ENCODE assay signal across 1 cellular context in the genomic region with DNA sequence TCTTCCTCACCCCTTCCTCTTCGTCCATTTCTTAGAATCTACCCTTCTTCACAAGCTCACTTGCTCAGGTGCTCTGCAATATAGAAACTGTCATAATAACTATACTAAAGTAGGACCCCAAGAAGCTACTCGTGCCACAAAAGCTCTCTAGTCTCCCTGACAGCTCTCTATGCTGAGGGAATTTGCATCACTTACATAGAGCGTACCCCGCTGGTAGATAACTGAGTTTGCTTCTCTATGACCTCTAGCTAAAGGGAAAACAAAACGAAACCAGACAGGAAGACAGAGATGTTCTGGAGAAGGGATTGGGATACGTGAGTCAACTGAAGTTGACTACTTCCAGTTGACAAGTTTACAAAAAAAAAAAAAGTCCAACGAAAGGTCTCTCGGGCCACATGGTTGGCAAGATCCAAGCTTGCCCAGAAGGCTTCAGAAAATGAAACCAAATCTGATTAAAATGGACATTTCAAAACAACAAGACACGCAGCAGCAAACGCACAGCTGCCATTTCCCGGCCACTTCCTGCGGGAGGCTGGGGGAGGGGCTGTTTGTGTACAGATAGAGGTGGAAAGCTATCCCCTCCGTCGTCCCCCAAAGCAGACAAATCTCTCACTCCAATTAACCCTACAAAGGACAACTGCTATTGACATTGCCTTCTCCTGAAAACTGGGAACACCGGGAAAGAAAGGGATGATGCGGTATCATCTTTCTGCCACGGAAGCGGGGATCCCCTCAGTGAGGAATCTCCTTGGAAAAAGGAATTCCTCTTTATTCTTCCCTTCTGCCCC.
TF ChIP-seq lines count a peak whose summit lies in the region.

No MANE protein-coding gene starts in this region.

TF ChIP-seq in HepG2, 621 proteins besides CTCF, POLR2A, EP300 and RAD21 (continues in another document):
- TF ChIP-seq MTA1 (CRISPR knock-in tag; IDR thresholded peaks at IDR 0.05; ENCODE audit: borderline replicate concordance) (no peak), KMT2B (CRISPR knock-in tag; IDR thresholded peaks at IDR 0.05) (no peak), PHF8 (CRISPR knock-in tag; IDR thresholded peaks at IDR 0.05) (no peak; the same call in 1 of the 2 replicates), MBNL3 (CRISPR knock-in tag; conservative IDR thresholded peaks at IDR 0.05) (no peak), PCBP2 (optimal IDR thresholded peaks at IDR 0.05; ENCODE audit: low read depth, low read length, poor library complexity, severe bottlenecking) (no peak), ZNF296 (CRISPR knock-in tag; conservative IDR thresholded peaks at IDR 0.05) (no peak), DMAP1 (CRISPR knock-in tag; IDR thresholded peaks at IDR 0.05) (peak; percentile 63; the same call in 1 of the 2 replicates), SNRNP70 (IDR thresholded peaks at IDR 0.05; ENCODE audit: low read depth, low read length) (no peak), ZKSCAN1 (IDR thresholded peaks at IDR 0.05; ENCODE audit: low read length) (no peak), MATR3 (CRISPR knock-in tag; IDR thresholded peaks at IDR 0.05) (no peak), GTF3A (CRISPR knock-in tag; conservative IDR thresholded peaks at IDR 0.05) (no peak), EEA1 (CRISPR knock-in tag; IDR thresholded peaks at IDR 0.05; ENCODE audit: borderline replicate concordance) (no peak), ATAD3A (CRISPR knock-in tag; IDR thresholded peaks at IDR 0.05) (no peak), PRDM10 (CRISPR knock-in tag; IDR thresholded peaks at IDR 0.05; ENCODE audit: low read depth) (peak; percentile 32; the same call in 1 of the 2 replicates), SP2 (CRISPR knock-in tag; IDR thresholded peaks at IDR 0.05) (no peak), ZNF563 (CRISPR knock-in tag; IDR thresholded peaks at IDR 0.05) (no peak), KAT2B (IDR thresholded peaks at IDR 0.05; ENCODE audit: borderline replicate concordance, low read depth, low read length) (no peak), SNAI1 (CRISPR knock-in tag; IDR thresholded peaks at IDR 0.05; ENCODE audit: borderline replicate concordance) (no peak), ZNF879 (CRISPR knock-in tag; IDR thresholded peaks at IDR 0.05) (no peak), ETV5 (CRISPR knock-in tag; IDR thresholded peaks at IDR 0.05; ENCODE audit: borderline replicate concordance) (peak; percentile 46; the same call in 1 of the 2 replicates), TBX2 (CRISPR knock-in tag; IDR thresholded peaks at IDR 0.05; ENCODE audit: borderline replicate concordance) (no peak; the same call in 1 of the 2 replicates), ZFP90 (CRISPR knock-in tag; IDR thresholded peaks at IDR 0.05; ENCODE audit: borderline replicate concordance) (no peak), ZSCAN21 (CRISPR knock-in tag; IDR thresholded peaks at IDR 0.05; ENCODE audit: borderline replicate concordance) (no peak), TGIF2 (CRISPR knock-in tag; IDR thresholded peaks at IDR 0.05) (peak; percentile 62; the same call in 1 of the 2 replicates), ZNF761 (CRISPR knock-in tag; conservative IDR thresholded peaks at IDR 0.05) (no peak), AHR (CRISPR knock-in tag; IDR thresholded peaks at IDR 0.05) (no peak), SIN3B (IDR thresholded peaks at IDR 0.05; ENCODE audit: low read length) (no peak), GATAD1 (CRISPR knock-in tag; IDR thresholded peaks at IDR 0.05) (peak; percentile 55; the same call in 1 of the 2 replicates), ZNF431 (CRISPR knock-in tag; IDR thresholded peaks at IDR 0.05; ENCODE audit: borderline replicate concordance, low read depth) (no peak)
- TF ChIP-seq, protein P1, sequence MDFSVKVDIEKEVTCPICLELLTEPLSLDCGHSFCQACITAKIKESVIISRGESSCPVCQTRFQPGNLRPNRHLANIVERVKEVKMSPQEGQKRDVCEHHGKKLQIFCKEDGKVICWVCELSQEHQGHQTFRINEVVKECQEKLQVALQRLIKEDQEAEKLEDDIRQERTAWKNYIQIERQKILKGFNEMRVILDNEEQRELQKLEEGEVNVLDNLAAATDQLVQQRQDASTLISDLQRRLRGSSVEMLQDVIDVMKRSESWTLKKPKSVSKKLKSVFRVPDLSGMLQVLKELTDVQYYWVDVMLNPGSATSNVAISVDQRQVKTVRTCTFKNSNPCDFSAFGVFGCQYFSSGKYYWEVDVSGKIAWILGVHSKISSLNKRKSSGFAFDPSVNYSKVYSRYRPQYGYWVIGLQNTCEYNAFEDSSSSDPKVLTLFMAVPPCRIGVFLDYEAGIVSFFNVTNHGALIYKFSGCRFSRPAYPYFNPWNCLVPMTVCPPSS (IDR thresholded peaks at IDR 0.05), result no peak
- TF ChIP-seq, protein P2, sequence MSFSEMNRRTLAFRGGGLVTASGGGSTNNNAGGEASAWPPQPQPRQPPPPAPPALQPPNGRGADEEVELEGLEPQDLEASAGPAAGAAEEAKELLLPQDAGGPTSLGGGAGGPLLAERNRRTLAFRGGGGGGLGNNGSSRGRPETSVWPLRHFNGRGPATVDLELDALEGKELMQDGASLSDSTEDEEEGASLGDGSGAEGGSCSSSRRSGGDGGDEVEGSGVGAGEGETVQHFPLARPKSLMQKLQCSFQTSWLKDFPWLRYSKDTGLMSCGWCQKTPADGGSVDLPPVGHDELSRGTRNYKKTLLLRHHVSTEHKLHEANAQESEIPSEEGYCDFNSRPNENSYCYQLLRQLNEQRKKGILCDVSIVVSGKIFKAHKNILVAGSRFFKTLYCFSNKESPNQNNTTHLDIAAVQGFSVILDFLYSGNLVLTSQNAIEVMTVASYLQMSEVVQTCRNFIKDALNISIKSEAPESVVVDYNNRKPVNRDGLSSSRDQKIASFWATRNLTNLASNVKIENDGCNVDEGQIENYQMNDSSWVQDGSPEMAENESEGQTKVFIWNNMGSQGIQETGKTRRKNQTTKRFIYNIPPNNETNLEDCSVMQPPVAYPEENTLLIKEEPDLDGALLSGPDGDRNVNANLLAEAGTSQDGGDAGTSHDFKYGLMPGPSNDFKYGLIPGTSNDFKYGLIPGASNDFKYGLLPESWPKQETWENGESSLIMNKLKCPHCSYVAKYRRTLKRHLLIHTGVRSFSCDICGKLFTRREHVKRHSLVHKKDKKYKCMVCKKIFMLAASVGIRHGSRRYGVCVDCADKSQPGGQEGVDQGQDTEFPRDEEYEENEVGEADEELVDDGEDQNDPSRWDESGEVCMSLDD (CRISPR knock-in tag; IDR thresholded peaks at IDR 0.05; ENCODE audit: borderline replicate concordance), result no peak
- TF ChIP-seq, protein P3, sequence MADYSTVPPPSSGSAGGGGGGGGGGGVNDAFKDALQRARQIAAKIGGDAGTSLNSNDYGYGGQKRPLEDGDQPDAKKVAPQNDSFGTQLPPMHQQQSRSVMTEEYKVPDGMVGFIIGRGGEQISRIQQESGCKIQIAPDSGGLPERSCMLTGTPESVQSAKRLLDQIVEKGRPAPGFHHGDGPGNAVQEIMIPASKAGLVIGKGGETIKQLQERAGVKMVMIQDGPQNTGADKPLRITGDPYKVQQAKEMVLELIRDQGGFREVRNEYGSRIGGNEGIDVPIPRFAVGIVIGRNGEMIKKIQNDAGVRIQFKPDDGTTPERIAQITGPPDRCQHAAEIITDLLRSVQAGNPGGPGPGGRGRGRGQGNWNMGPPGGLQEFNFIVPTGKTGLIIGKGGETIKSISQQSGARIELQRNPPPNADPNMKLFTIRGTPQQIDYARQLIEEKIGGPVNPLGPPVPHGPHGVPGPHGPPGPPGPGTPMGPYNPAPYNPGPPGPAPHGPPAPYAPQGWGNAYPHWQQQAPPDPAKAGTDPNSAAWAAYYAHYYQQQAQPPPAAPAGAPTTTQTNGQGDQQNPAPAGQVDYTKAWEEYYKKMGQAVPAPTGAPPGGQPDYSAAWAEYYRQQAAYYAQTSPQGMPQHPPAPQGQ (CRISPR knock-in tag; IDR thresholded peaks at IDR 0.05; ENCODE audit: borderline replicate concordance), result no peak
- TF ChIP-seq, protein P4, sequence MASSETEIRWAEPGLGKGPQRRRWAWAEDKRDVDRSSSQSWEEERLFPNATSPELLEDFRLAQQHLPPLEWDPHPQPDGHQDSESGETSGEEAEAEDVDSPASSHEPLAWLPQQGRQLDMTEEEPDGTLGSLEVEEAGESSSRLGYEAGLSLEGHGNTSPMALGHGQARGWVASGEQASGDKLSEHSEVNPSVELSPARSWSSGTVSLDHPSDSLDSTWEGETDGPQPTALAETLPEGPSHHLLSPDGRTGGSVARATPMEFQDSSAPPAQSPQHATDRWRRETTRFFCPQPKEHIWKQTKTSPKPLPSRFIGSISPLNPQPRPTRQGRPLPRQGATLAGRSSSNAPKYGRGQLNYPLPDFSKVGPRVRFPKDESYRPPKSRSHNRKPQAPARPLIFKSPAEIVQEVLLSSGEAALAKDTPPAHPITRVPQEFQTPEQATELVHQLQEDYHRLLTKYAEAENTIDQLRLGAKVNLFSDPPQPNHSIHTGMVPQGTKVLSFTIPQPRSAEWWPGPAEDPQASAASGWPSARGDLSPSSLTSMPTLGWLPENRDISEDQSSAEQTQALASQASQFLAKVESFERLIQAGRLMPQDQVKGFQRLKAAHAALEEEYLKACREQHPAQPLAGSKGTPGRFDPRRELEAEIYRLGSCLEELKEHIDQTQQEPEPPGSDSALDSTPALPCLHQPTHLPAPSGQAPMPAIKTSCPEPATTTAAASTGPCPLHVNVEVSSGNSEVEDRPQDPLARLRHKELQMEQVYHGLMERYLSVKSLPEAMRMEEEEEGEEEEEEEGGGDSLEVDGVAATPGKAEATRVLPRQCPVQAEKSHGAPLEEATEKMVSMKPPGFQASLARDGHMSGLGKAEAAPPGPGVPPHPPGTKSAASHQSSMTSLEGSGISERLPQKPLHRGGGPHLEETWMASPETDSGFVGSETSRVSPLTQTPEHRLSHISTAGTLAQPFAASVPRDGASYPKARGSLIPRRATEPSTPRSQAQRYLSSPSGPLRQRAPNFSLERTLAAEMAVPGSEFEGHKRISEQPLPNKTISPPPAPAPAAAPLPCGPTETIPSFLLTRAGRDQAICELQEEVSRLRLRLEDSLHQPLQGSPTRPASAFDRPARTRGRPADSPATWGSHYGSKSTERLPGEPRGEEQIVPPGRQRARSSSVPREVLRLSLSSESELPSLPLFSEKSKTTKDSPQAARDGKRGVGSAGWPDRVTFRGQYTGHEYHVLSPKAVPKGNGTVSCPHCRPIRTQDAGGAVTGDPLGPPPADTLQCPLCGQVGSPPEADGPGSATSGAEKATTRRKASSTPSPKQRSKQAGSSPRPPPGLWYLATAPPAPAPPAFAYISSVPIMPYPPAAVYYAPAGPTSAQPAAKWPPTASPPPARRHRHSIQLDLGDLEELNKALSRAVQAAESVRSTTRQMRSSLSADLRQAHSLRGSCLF (CRISPR knock-in tag; IDR thresholded peaks at IDR 0.05; ENCODE audit: borderline replicate concordance), result no peak
- TF ChIP-seq, protein P5, sequence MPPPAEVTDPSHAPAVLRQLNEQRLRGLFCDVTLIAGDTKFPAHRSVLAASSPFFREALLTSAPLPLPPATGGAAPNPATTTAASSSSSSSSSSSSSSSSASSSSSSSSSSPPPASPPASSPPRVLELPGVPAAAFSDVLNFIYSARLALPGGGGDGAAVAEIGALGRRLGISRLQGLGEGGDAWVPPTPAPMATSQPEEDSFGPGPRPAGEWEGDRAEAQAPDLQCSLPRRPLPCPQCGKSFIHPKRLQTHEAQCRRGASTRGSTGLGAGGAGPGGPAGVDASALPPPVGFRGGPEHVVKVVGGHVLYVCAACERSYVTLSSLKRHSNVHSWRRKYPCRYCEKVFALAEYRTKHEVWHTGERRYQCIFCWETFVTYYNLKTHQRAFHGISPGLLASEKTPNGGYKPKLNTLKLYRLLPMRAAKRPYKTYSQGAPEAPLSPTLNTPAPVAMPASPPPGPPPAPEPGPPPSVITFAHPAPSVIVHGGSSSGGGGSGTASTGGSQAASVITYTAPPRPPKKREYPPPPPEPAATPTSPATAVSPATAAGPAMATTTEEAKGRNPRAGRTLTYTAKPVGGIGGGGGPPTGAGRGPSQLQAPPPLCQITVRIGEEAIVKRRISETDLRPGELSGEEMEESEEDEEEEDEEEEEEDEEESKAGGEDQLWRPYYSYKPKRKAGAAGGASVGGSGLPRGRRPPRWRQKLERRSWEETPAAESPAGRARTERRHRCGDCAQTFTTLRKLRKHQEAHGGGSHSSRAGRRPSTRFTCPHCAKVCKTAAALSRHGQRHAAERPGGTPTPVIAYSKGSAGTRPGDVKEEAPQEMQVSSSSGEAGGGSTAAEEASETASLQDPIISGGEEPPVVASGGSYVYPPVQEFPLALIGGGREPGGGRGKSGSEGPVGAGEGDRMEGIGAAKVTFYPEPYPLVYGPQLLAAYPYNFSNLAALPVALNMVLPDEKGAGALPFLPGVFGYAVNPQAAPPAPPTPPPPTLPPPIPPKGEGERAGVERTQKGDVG (CRISPR knock-in tag; IDR thresholded peaks at IDR 0.05; ENCODE audit: borderline replicate concordance), result no peak
